19 cellular contexts compared by ENCODE assay signal in genomic region chr1:239835946-239836345, GRCh38.
"Had no signal": no experiment of that assay in that cellular context is flagged by ENCODE, and none has a peak within 500 bp of the region (broad histone marks: within the 10 kb centered on the region; RNA-seq: fewer than 3 reads in every experiment).

No MANE protein-coding gene starts in this region.

- H3K36me3 ChIP-seq: MG63 had no signal

- DNase-seq: IMR-90, MG63, NCI-H1092, NCI-H1105 treated with DMSO at 0.1 percent for 48 hours, NCI-H1417 treated with DMSO at 0.1 percent for 48 hours, NCI-H146, NCI-H1694 treated with DMSO at 0.1 percent for 48 hours, NCI-H1930, NCI-H2081, NCI-H2107, NCI-H2227 treated with DMSO at 0.1 percent for 48 hours, NCI-H524, NCI-H526 treated with DMSO at 0.1 percent for 48 hours, NCI-H774, Right ventricle myocardium superior, RPMI8226, SK-N-SH, SW 1271 had no signal

- H3K4me3 ChIP-seq: MG63 had no signal

- H3K27me3 ChIP-seq: MG63 had no signal

- ATAC-seq: HepG2 had no signal

- H3K9me3 ChIP-seq: MG63, SK-N-SH had no signal
